ENCODE assay signal across 34 cellular contexts in genomic region chr2:209763106-209763505, GRCh38. TPM values are rescaled to one million over a fixed set of nuclear protein-coding genes. Genes with fewer than 3 reads are reported as not detected.
"Had no signal": no experiment of that assay in that cellular context is flagged by ENCODE, and none has a peak within 500 bp of the region (broad histone marks: within the 10 kb centered on the region; RNA-seq: fewer than 3 reads in every experiment).

No MANE protein-coding gene starts in this region.

- H3K27me3 ChIP-seq: adrenal gland, body of pancreas, esophagus squamous epithelium had no signal

- H3K4me1 ChIP-seq: adrenal gland, body of pancreas, esophagus squamous epithelium, gastroesophageal sphincter, heart right ventricle had no signal

- H3K27ac ChIP-seq: adrenal gland, body of pancreas, epithelial cell of prostate, esophagus squamous epithelium, gastroesophageal sphincter, heart right ventricle had no signal

- H3K36me3 ChIP-seq: adrenal gland, esophagus squamous epithelium, gastroesophageal sphincter, heart right ventricle had no signal

- H3K9me3 ChIP-seq: adrenal gland, body of pancreas, esophagus squamous epithelium had no signal

- DNase-seq: activated CD4-positive, alpha-beta memory T cell treated with anti-CD3 and anti-CD28 coated beads for 36 hours; activated CD4-positive, alpha-beta T cell treated with anti-CD3 and anti-CD28 coated beads for 36 hours; activated CD4-positive, alpha-beta T cell treated with anti-CD3 and anti-CD28 coated beads, Interleukin-2, amount 10 ng/mL, durations not matched to agents 24 days and 14 days; activated CD4-positive, CD25-positive, alpha-beta regulatory T cell; activated CD4-positive, CD25-positive, alpha-beta regulatory T cell treated with anti-CD3 and anti-CD28 coated beads, Interleukin-2, amount 50 U/mL, for 72 hours; activated CD8-positive, alpha-beta memory T cell treated with anti-CD3 and anti-CD28 coated beads, Interleukin-2, amount 10 ng/mL, durations not matched to agents 7 days and 5 days; activated CD8-positive, alpha-beta memory T cell treated with anti-CD3 and anti-CD28 coated beads, Interleukin-2, amount 50 U/mL, for 4 hours; activated CD8-positive, alpha-beta T cell treated with anti-CD3 and anti-CD28 coated beads, Interleukin-2, amount 10 ng/mL, durations not matched to agents 7 days and 5 days; activated effector memory CD4-positive, alpha-beta T cell treated with anti-CD3 and anti-CD28 coated beads, Interleukin-2, amount 50 U/mL, for 16 hours; activated naive CD4-positive, alpha-beta T cell treated with anti-CD3 and anti-CD28 coated beads for 36 hours; activated naive CD8-positive, alpha-beta T cell treated with anti-CD3 and anti-CD28 coated beads for 36 hours; activated naive CD8-positive, alpha-beta T cell treated with anti-CD3 and anti-CD28 coated beads, Interleukin-2, amount 50 U/mL, for 24 hours; activated T-cell treated with anti-CD3 and anti-CD28 coated beads, Interleukin-2, amount 50 U/mL, for 1 hour; activated T-cell treated with anti-CD3 and anti-CD28 coated beads, Interleukin-2, amount 50 U/mL, for 48 hours; adrenal gland; amygdala; aorta; body of pancreas; cortex of kidney; dermis blood vessel endothelial cell; effector CD4-positive, alpha-beta T cell; effector memory CD8-positive, alpha-beta T cell; esophagus squamous epithelium; foreskin melanocyte; heart right ventricle; T-helper 2 cell had no signal

- H3K4me3 ChIP-seq: adrenal gland, body of pancreas, esophagus squamous epithelium, gastroesophageal sphincter, heart right ventricle had no signal

- FAIRE-seq: colon had no signal

RNA-seq across cellular contexts. Expression of gene UNC80, which starts 8.5 kb away (rescaled TPM):
- total RNA-seq: activated CD4-positive, alpha-beta memory T cell treated with anti-CD3 and anti-CD28 coated beads for 36 hours; activated CD4-positive, alpha-beta T cell treated with anti-CD3 and anti-CD28 coated beads for 36 hours; activated CD4-positive, alpha-beta T cell treated with anti-CD3 and anti-CD28 coated beads, Interleukin-2, amount 10 ng/mL, durations not matched to agents 24 days and 14 days; activated CD8-positive, alpha-beta memory T cell treated with anti-CD3 and anti-CD28 coated beads for 36 hours; activated CD8-positive, alpha-beta memory T cell treated with anti-CD3 and anti-CD28 coated beads, Interleukin-2, amount 10 ng/mL, durations not matched to agents 7 days and 5 days; activated CD8-positive, alpha-beta T cell treated with anti-CD3 and anti-CD28 coated beads, Interleukin-2, amount 10 ng/mL, durations not matched to agents 7 days and 5 days; activated naive CD4-positive, alpha-beta T cell treated with anti-CD3 and anti-CD28 coated beads for 36 hours; activated naive CD8-positive, alpha-beta T cell treated with anti-CD3 and anti-CD28 coated beads for 36 hours; activated T-helper 1 cell treated with anti-CD3 and anti-CD28 coated beads, Interleukin-12 subunit alpha, Interleukin-12 subunit beta, Interleukin-2, Interleukin-4 antibody, amounts not matched to agents 30 ng/mL and 10 ng/mL and 1 ng/mL, durations not matched to agents 14 hours and 24 hours and 36 hours; activated T-helper 2 cell treated with anti-CD3 and anti-CD28 coated beads, Interferon-gamma antibody, Interleukin-2, Interleukin-4, amounts not matched to agents 10 μg/mL and 5 μg/mL and 100 μg/mL, durations not matched to agents 14 hours and 24 hours and 36 hours; aorta; fibroblast of villous mesenchyme had no signal
- polyA plus RNA-seq: aorta, fibroblast of lung had no signal
